ENCODE assay signal across 9 cellular contexts in genomic region chr9:14316574-14317304, GRCh38.
DNase-seq lines count a peak whose midpoint lies in the region; ATAC-seq lines count a peak whose summit lies in the region.
"Had no signal": no experiment of that assay in that cellular context is flagged by ENCODE, and none has a peak within 500 bp of the region (broad histone marks: within the 10 kb centered on the region; RNA-seq: fewer than 3 reads in every experiment).

No MANE protein-coding gene starts in this region.

- peaks cover 69% of the 10 kb centered on the region for H3K27me3 ChIP-seq in iPS-20b (ENCODE audit: insufficient read depth, low read length)

- H3K4me3 Mint-ChIP-seq in stimulated activated naive B cell treated with anti-CD40 and anti-IgM and Interleukin-4, amounts not matched to agents 10 μg/mL and 1 μg/mL and 100 μg/mL, for 72 hours, result peak overlapping the region; percentile 25 to 46

- peaks cover 68 to 69% of the 10 kb centered on the region in 2 donors for H3K27me3 Mint-ChIP-seq in stimulated activated naive B cell treated with anti-CD40 and anti-IgM and Interleukin-4, amounts not matched to agents 10 μg/mL and 1 μg/mL and 100 μg/mL, for 72 hours

- H3K9me3 Mint-ChIP-seq in stimulated activated naive B cell treated with anti-CD40 and anti-IgM and Interleukin-4, amounts not matched to agents 10 μg/mL and 1 μg/mL and 100 μg/mL, for 72 hours, result peaks cover 4 to 7% of the 10 kb centered on the region in 2 donors

- H3K36me3 ChIP-seq in iPS-20b (ENCODE audit: insufficient read depth, low read depth, low read length), result no peaks in the 10 kb centered on the region

- peak; percentile 70 for DNase-seq in DMS153 treated with DMSO at 0.1 percent for 48 hours (lab: John Stamatoyannopoulos, UW; ENCODE audit: unreplicated experiment)
- DNase-seq in DMS153 (lab: John Stamatoyannopoulos, UW), result no peak
- no peak for DNase-seq in stimulated activated naive B cell treated with anti-CD40 and anti-IgM and Interleukin-4, amounts not matched to agents 10 μg/mL and 1 μg/mL and 100 μg/mL, for 72 hours
- no peak for DNase-seq in DMS53 treated with DMSO at 0.1 percent for 48 hours (lab: John Stamatoyannopoulos, UW; ENCODE audit: unreplicated experiment)
- no peak for DNase-seq in NCI-H2107 treated with DMSO at 0.1 percent for 48 hours (lab: John Stamatoyannopoulos, UW; ENCODE audit: unreplicated experiment)
- DNase-seq: NCI-H226 had no signal

- ATAC-seq in stimulated activated naive B cell treated with anti-CD40 and anti-IgM and Interleukin-4, amounts not matched to agents 10 μg/mL and 1 μg/mL and 100 μg/mL, for 72 hours (replicated peaks), result no peak
- no peak for ATAC-seq in GM19455 (IDR thresholded peaks at IDR 0.05; ENCODE audit: unreplicated experiment)

- H3K36me3 Mint-ChIP-seq in stimulated activated naive B cell treated with anti-CD40 and anti-IgM and Interleukin-4, amounts not matched to agents 10 μg/mL and 1 μg/mL and 100 μg/mL, for 72 hours, result peaks cover 0 to 9% of the 10 kb centered on the region in 2 donors

- peaks cover 42% of the 10 kb centered on the region for H3K4me1 ChIP-seq in iPS-20b (ENCODE audit: insufficient read depth, low read length)

- no peak overlapping the region for H3K27ac Mint-ChIP-seq in stimulated activated naive B cell treated with anti-CD40 and anti-IgM and Interleukin-4, amounts not matched to agents 10 μg/mL and 1 μg/mL and 100 μg/mL, for 72 hours

- H3K4me1 Mint-ChIP-seq in stimulated activated naive B cell treated with anti-CD40 and anti-IgM and Interleukin-4, amounts not matched to agents 10 μg/mL and 1 μg/mL and 100 μg/mL, for 72 hours, result peaks cover 15 to 26% of the 10 kb centered on the region in 2 donors

- H3K4me3 ChIP-seq in iPS-20b (ENCODE audit: low read length), result peak overlapping the region; percentile 87

- H3K9me3 ChIP-seq in iPS-20b (ENCODE audit: insufficient read depth, low read depth, low read length), result no peaks in the 10 kb centered on the region

- H3K9ac ChIP-seq in iPS-20b (ENCODE audit: low read depth, low read length), result peak overlapping the region; percentile 80; the same call in 1 of the 2 replicates

- H3K27ac ChIP-seq in angular gyrus (ENCODE audit: low read depth, low read length) (peak overlapping the region; percentile 73), iPS-20b (ENCODE audit: low read length) (no peak overlapping the region)
